In the genomic region with DNA sequence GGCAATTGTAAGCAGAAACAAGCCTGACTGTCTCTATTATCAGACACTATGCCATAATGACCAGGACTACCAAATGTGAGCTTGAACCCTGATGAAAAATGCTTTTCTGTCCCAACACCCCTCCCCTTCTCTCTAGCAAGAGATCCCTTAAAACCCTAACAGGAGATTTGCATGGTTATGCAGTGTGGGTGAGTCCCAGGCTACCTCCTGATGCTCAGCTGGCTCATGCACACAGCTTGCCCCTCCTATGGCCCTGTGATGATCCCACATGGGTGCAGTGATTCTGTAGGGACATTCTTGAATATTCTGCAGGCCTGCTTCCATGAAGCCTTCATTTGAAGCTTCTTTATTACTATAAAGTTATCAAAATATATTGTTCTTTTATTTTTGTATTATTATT, we compare ENCODE assay signal across 28 cellular contexts.
"Had no signal": no experiment of that assay in that cellular context is flagged by ENCODE, and none has a peak within 500 bp of the region (broad histone marks: within the 10 kb centered on the region; RNA-seq: fewer than 3 reads in every experiment).

No MANE protein-coding gene starts in this region.

- ATAC-seq: stimulated activated effector memory CD8-positive, alpha-beta T cell treated with anti-CD3 and anti-CD28 coated beads, Interleukin-12 subunit alpha, Interleukin-12 subunit beta, amount 100 ng/mL, for 72 hours; stimulated activated memory B cell treated with anti-CD40 and anti-IgM and Interleukin-4, amounts not matched to agents 10 μg/mL and 1 μg/mL and 100 μg/mL, for 72 hours; stimulated activated naive B cell treated with anti-CD40 and anti-IgM and Interleukin-4, amounts not matched to agents 10 μg/mL and 1 μg/mL and 100 μg/mL, for 72 hours; stimulated activated naive CD8-positive, alpha-beta T cell treated with anti-CD3 and anti-CD28 coated beads, Interleukin-15, amount 100 ng/mL, for 72 hours; stimulated activated naive CD8-positive, alpha-beta T cell treated with anti-CD3 and anti-CD28 coated beads, Interleukin-15, Interleukin-2, amounts not matched to agents 100 U/mL and 50 U/mL, for 24 hours; upper lobe of right lung had no signal

- H3K4me1 Mint-ChIP-seq: stimulated activated effector memory CD8-positive, alpha-beta T cell treated with anti-CD3 and anti-CD28 coated beads, Interleukin-12 subunit alpha, Interleukin-12 subunit beta, amount 100 ng/mL, for 72 hours; stimulated activated memory B cell treated with anti-CD40 and anti-IgM and Interleukin-4, amounts not matched to agents 10 μg/mL and 1 μg/mL and 100 μg/mL, for 72 hours; stimulated activated naive B cell treated with anti-CD40 and anti-IgM and Interleukin-4, amounts not matched to agents 10 μg/mL and 1 μg/mL and 100 μg/mL, for 72 hours; stimulated activated naive CD8-positive, alpha-beta T cell treated with anti-CD3 and anti-CD28 coated beads, Interleukin-15, amount 100 ng/mL, for 72 hours had no signal

- H3K36me3 ChIP-seq: stomach, suprapubic skin, thoracic aorta, thyroid gland, tibial artery, tibial nerve, transverse colon, upper lobe of left lung, upper lobe of right lung, uterus, vagina had no signal

- H3K4me3 ChIP-seq: stomach, suprapubic skin, testis, thoracic aorta, thyroid gland, tibial artery, tibial nerve, transverse colon, upper lobe of left lung, upper lobe of right lung, uterus, vagina had no signal

- DNase-seq: stimulated activated CD4-positive, alpha-beta T cell treated with anti-CD3 and anti-CD28 coated beads, Interleukin-2, amount 100 ng/mL, for 48 hours; stimulated activated CD4-positive, alpha-beta T cell treated with anti-CD3 and anti-CD28 coated beads, Interleukin-4, amount 100 ng/mL, for 1 hour; stimulated activated CD4-positive, alpha-beta T cell treated with anti-CD3 and anti-CD28 coated beads, Interleukin-4, amount 100 ng/mL, for 24 hours; stimulated activated CD4-positive, alpha-beta T cell treated with anti-CD3 and anti-CD28 coated beads, Interleukin-4, amount 100 ng/mL, for 4 hours; stimulated activated CD8-positive, alpha-beta memory T cell treated with anti-CD3 and anti-CD28 coated beads, Interleukin-4, amount 100 ng/mL, for 48 hours; stimulated activated naive B cell treated with anti-CD40 and anti-IgM and Interleukin-4, amounts not matched to agents 10 μg/mL and 1 μg/mL and 100 μg/mL, for 72 hours; stimulated activated naive CD4-positive, alpha-beta T cell; stimulated activated naive CD4-positive, alpha-beta T cell treated with Interleukin-2 at 50 U/mL for 16 hours; stimulated activated naive CD8-positive, alpha-beta T cell treated with anti-CD3 and anti-CD28 coated beads, Interleukin-15, amount 100 ng/mL, for 72 hours; stimulated activated naive CD8-positive, alpha-beta T cell treated with anti-CD3 and anti-CD28 coated beads, Interleukin-15, Interleukin-2, amounts not matched to agents 100 U/mL and 50 U/mL, for 24 hours; stomach; substantia nigra; testis; thyroid gland; tibial artery; transverse colon; trophoblast cell; upper lobe of left lung; upper lobe of right lung; uterus had no signal

- H3K27ac ChIP-seq: stomach, suprapubic skin, testis, thoracic aorta, thyroid gland, tibial artery, tibial nerve, transverse colon, upper lobe of left lung, upper lobe of right lung, uterus, vagina had no signal

- H3K4me1 ChIP-seq: stomach, suprapubic skin, testis, thyroid gland, tibial nerve, transverse colon, upper lobe of left lung, upper lobe of right lung, uterus, vagina had no signal

- H3K4me3 Mint-ChIP-seq: stimulated activated effector memory CD8-positive, alpha-beta T cell treated with anti-CD3 and anti-CD28 coated beads, Interleukin-12 subunit alpha, Interleukin-12 subunit beta, amount 100 ng/mL, for 72 hours; stimulated activated memory B cell treated with anti-CD40 and anti-IgM and Interleukin-4, amounts not matched to agents 10 μg/mL and 1 μg/mL and 100 μg/mL, for 72 hours; stimulated activated naive B cell treated with anti-CD40 and anti-IgM and Interleukin-4, amounts not matched to agents 10 μg/mL and 1 μg/mL and 100 μg/mL, for 72 hours; stimulated activated naive CD8-positive, alpha-beta T cell treated with anti-CD3 and anti-CD28 coated beads, Interleukin-15, amount 100 ng/mL, for 72 hours; stimulated activated naive CD8-positive, alpha-beta T cell treated with anti-CD3 and anti-CD28 coated beads, Interleukin-15, Interleukin-2, amounts not matched to agents 100 ng/mL and 50 ng/mL, for 24 hours; type B pancreatic cell had no signal

- H3K27ac Mint-ChIP-seq: stimulated activated effector memory CD8-positive, alpha-beta T cell treated with anti-CD3 and anti-CD28 coated beads, Interleukin-12 subunit alpha, Interleukin-12 subunit beta, amount 100 ng/mL, for 72 hours; stimulated activated memory B cell treated with anti-CD40 and anti-IgM and Interleukin-4, amounts not matched to agents 10 μg/mL and 1 μg/mL and 100 μg/mL, for 72 hours; stimulated activated naive B cell treated with anti-CD40 and anti-IgM and Interleukin-4, amounts not matched to agents 10 μg/mL and 1 μg/mL and 100 μg/mL, for 72 hours; stimulated activated naive CD8-positive, alpha-beta T cell treated with anti-CD3 and anti-CD28 coated beads, Interleukin-15, amount 100 ng/mL, for 72 hours; stimulated activated naive CD8-positive, alpha-beta T cell treated with anti-CD3 and anti-CD28 coated beads, Interleukin-15, Interleukin-2, amounts not matched to agents 100 ng/mL and 50 ng/mL, for 24 hours; type B pancreatic cell had no signal

- H3K9me3 Mint-ChIP-seq: stimulated activated naive CD8-positive, alpha-beta T cell treated with anti-CD3 and anti-CD28 coated beads, Interleukin-15, Interleukin-2, amounts not matched to agents 100 ng/mL and 50 ng/mL, for 24 hours; type B pancreatic cell had no signal

- H3K27me3 ChIP-seq: stomach, suprapubic skin, testis, thyroid gland, tibial artery, tibial nerve, transverse colon, upper lobe of left lung, upper lobe of right lung, uterus, vagina had no signal

- H3K36me3 Mint-ChIP-seq: stimulated activated effector memory CD8-positive, alpha-beta T cell treated with anti-CD3 and anti-CD28 coated beads, Interleukin-12 subunit alpha, Interleukin-12 subunit beta, amount 100 ng/mL, for 72 hours; stimulated activated memory B cell treated with anti-CD40 and anti-IgM and Interleukin-4, amounts not matched to agents 10 μg/mL and 1 μg/mL and 100 μg/mL, for 72 hours; stimulated activated naive B cell treated with anti-CD40 and anti-IgM and Interleukin-4, amounts not matched to agents 10 μg/mL and 1 μg/mL and 100 μg/mL, for 72 hours; type B pancreatic cell had no signal

- H3K27me3 Mint-ChIP-seq: stimulated activated memory B cell treated with anti-CD40 and anti-IgM and Interleukin-4, amounts not matched to agents 10 μg/mL and 1 μg/mL and 100 μg/mL, for 72 hours; stimulated activated naive B cell treated with anti-CD40 and anti-IgM and Interleukin-4, amounts not matched to agents 10 μg/mL and 1 μg/mL and 100 μg/mL, for 72 hours; stimulated activated naive CD8-positive, alpha-beta T cell treated with anti-CD3 and anti-CD28 coated beads, Interleukin-15, amount 100 ng/mL, for 72 hours; stimulated activated naive CD8-positive, alpha-beta T cell treated with anti-CD3 and anti-CD28 coated beads, Interleukin-15, Interleukin-2, amounts not matched to agents 100 ng/mL and 50 ng/mL, for 24 hours had no signal
